Comparison of ENCODE assay signal across 8 cellular contexts in the genomic region with DNA sequence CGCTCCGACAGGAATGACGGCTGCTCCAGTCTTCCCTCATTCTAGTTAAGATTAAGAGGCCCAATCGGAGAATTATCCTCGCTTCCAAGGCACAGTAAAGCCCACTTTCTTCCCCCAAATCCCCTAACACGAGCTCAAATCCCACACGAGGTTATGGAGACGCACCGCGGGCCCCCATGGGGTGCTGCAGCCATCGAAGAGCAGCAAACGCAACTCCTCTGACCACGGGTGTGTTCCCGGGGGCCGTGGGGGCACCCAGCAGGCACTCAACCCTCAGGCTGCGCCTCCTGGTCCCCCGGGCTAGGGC. TPM values are rescaled to one million over a fixed set of nuclear protein-coding genes. Genes with fewer than 3 reads are reported as not detected.
A peak's percentile ranks its signal among the peaks of the same experiment; 100 is the strongest.
DNase-seq lines count a peak whose midpoint lies in the region; ATAC-seq and TF ChIP-seq lines count a peak whose summit lies in the region.

No MANE protein-coding gene starts in this region.

- H3K27ac ChIP-seq in stomach smooth muscle (ENCODE audit: low read length), result peak overlapping the region; percentile 18

- peaks cover 2% of the 10 kb centered on the region for H3K9me3 ChIP-seq in iPS-18c (ENCODE audit: control insufficient read depth, insufficient read depth, low read length)
- no peaks in the 10 kb centered on the region for H3K9me3 ChIP-seq in stomach smooth muscle (ENCODE audit: control insufficient read depth in 2 of 2, low read length in 2 of 2)

- H3K27me3 ChIP-seq in stomach smooth muscle (ENCODE audit: control insufficient read depth in 1 of 2, insufficient read depth in 2 of 2, low read length in 2 of 2), result no peaks in the 10 kb centered on the region

- DNase-seq in GM12864 (ENCODE audit: low read depth) (no peak), DMS79 (lab: John Stamatoyannopoulos, UW) (no peak), HuH-7 (ENCODE audit: low spot score) (no peak)
- no peak for DNase-seq in activated CD8-positive, alpha-beta T cell treated with anti-CD3 and anti-CD28 coated beads for 36 hours

- peaks cover 17 to 30% of the 10 kb centered on the region in 2 donors for H3K36me3 ChIP-seq in stomach smooth muscle (ENCODE audit: control insufficient read depth in 2 of 2, insufficient read depth in 2 of 2, low read length in 2 of 2)

- peaks cover 27% of the 10 kb centered on the region for H3K4me1 Mint-ChIP-seq in activated CD8-positive, alpha-beta T cell treated with anti-CD3 and anti-CD28 coated beads for 36 hours (ENCODE audit: low read depth)

- intact Hi-C loops in activated CD8-positive, alpha-beta T cell treated with anti-CD3 and anti-CD28 coated beads for 36 hours (cut with micrococcal nuclease), result no loop called here

- CTCF ChIA-PET in activated CD8-positive, alpha-beta T cell treated with anti-CD3 and anti-CD28 coated beads for 36 hours (lab: Charles Lee), result interaction anchor here (0.9 to 1.1 kb wide), 4 partner anchors 8 to 114 kb away, joined by 3 to 4 read pairs (median 3); no protein-coding TSS in a partner anchor

- H3K36me3 Mint-ChIP-seq in activated CD8-positive, alpha-beta T cell treated with anti-CD3 and anti-CD28 coated beads for 36 hours (ENCODE audit: low read depth), result peaks cover 18% of the 10 kb centered on the region

- H3K9me3 Mint-ChIP-seq in activated CD8-positive, alpha-beta T cell treated with anti-CD3 and anti-CD28 coated beads for 36 hours, result no peaks in the 10 kb centered on the region

- ATAC-seq in HG02970 (IDR thresholded peaks at IDR 0.05; ENCODE audit: low FRiP score, unreplicated experiment), result peak; percentile 15
- ATAC-seq in activated CD8-positive, alpha-beta T cell treated with anti-CD3 and anti-CD28 coated beads for 36 hours, result peak; percentile 16
- no peak for ATAC-seq in GM18870 (IDR thresholded peaks at IDR 0.05; ENCODE audit: unreplicated experiment)

- H3K9ac ChIP-seq in stomach smooth muscle (ENCODE audit: low read length in 2 of 2), result peak overlapping the region; percentile 80 to 93

- peak overlapping the region; percentile 93 for H3K4me3 Mint-ChIP-seq in activated CD8-positive, alpha-beta T cell treated with anti-CD3 and anti-CD28 coated beads for 36 hours

- peak overlapping the region; percentile 84 for H3K27ac Mint-ChIP-seq in activated CD8-positive, alpha-beta T cell treated with anti-CD3 and anti-CD28 coated beads for 36 hours

- peaks cover 23% of the 10 kb centered on the region for H3K4me1 ChIP-seq in stomach smooth muscle (ENCODE audit: control insufficient read depth, insufficient read depth, low read length)

- no peaks in the 10 kb centered on the region for H3K27me3 Mint-ChIP-seq in activated CD8-positive, alpha-beta T cell treated with anti-CD3 and anti-CD28 coated beads for 36 hours

- H3K4me3 ChIP-seq in GM12864 (ENCODE audit: low read depth, low read length) (peak overlapping the region; percentile 85), iPS-18c (ENCODE audit: insufficient read depth, low read depth, low read length) (peak overlapping the region; percentile 91), stomach smooth muscle (ENCODE audit: low read length in 2 of 2) (peak overlapping the region; percentile 78 to 93)

- POLR2A ChIA-PET in activated CD8-positive, alpha-beta T cell treated with anti-CD3 and anti-CD28 coated beads for 36 hours (lab: Charles Lee), result interaction anchor here (0.6 kb wide), 1 partner anchor 21 kb away, joined by 3 read pairs; no protein-coding TSS in a partner anchor

- no peak for TF ChIP-seq CTCF in GM12864 (IDR thresholded peaks at IDR 0.05; ENCODE audit: low read depth, low read length, missing control alignments)
- no peak for TF ChIP-seq CTCF in activated CD8-positive, alpha-beta T cell treated with anti-CD3 and anti-CD28 coated beads for 36 hours (IDR thresholded peaks at IDR 0.05)

RNA-seq across cellular contexts. Expression of gene COPS9, which starts 0.4 kb away (rescaled TPM):
- 100 to 1,000 TPM; 107 to 120 TPM for total RNA-seq in activated CD8-positive, alpha-beta T cell treated with anti-CD3 and anti-CD28 coated beads for 36 hours

RNA-seq across cellular contexts. Expression of gene OTOS, which starts 4.8 kb away (rescaled TPM):
- not detected for total RNA-seq in activated CD8-positive, alpha-beta T cell treated with anti-CD3 and anti-CD28 coated beads for 36 hours
